Comparison of ENCODE assay signal across 1 cellular context in the genomic region with DNA sequence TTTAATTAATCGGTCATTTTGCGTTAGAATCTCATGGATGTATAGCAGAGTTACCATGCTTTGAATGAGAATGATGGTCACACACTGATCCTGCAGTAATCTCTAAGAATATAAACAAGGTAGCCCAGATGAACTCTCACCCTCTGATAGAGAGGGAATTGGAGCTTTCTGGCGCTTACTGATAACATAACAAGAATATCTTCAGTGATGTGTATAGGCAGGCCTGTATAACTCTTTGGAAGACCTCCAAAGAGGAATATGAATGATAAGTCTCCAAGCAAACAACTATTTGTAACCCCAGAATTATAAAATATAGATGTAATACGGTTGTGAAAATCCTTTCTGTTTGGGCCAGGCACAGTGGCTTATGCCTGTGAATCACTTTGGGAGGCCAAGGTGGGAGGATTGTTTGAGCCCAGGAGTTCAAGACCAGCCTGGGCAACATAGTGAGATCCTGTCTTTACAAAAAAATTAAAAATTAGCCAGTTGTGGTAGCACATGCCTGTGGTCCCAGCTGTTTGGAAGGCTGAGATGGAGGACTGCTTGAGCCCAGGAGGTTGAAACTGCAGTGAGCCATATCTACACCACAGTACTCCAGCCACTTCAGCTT.
A peak's percentile ranks its signal among the peaks of the same experiment; 100 is the strongest.
TF ChIP-seq lines count a peak whose summit lies in the region.

No MANE protein-coding gene starts in this region.

TF ChIP-seq in K562, 482 proteins besides CTCF, POLR2A, EP300 and RAD21 (continued from another document and continues in another):
- TF ChIP-seq, protein P1, sequence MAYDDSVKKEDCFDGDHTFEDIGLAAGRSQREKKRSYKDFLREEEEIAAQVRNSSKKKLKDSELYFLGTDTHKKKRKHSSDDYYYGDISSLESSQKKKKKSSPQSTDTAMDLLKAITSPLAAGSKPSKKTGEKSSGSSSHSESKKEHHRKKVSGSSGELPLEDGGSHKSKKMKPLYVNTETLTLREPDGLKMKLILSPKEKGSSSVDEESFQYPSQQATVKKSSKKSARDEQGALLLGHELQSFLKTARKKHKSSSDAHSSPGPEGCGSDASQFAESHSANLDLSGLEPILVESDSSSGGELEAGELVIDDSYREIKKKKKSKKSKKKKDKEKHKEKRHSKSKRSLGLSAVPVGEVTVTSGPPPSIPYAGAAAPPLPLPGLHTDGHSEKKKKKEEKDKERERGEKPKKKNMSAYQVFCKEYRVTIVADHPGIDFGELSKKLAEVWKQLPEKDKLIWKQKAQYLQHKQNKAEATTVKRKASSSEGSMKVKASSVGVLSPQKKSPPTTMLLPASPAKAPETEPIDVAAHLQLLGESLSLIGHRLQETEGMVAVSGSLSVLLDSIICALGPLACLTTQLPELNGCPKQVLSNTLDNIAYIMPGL (CRISPR knock-in tag; IDR thresholded peaks at IDR 0.05): no peak
- no peak for TF ChIP-seq CXXC5 (CRISPR knock-in tag; IDR thresholded peaks at IDR 0.05)
- peak in 1 of 2 experiments; percentile 8; a peak in 1 of 3 replicates for TF ChIP-seq CBX3 (IDR thresholded peaks at IDR 0.05; ENCODE audit: borderline replicate concordance in 1 of 2, low read length in 2 of 2)
- peak; percentile 93 for TF ChIP-seq CBFA2T3 (IDR thresholded peaks at IDR 0.05)
- no peak for TF ChIP-seq ZNF707 (CRISPR knock-in tag; conservative IDR thresholded peaks at IDR 0.05)
- no peak for TF ChIP-seq NR3C1 (CRISPR knock-in tag; IDR thresholded peaks at IDR 0.05)
- no peak for TF ChIP-seq GATAD2A (IDR thresholded peaks at IDR 0.05)
- no peak for TF ChIP-seq NR2C2 (CRISPR knock-in tag; IDR thresholded peaks at IDR 0.05)
- TF ChIP-seq NR2C2 (tag; IDR thresholded peaks at IDR 0.05): peak; percentile 90
- no peak for TF ChIP-seq KLF13 (tag; IDR thresholded peaks at IDR 0.05; ENCODE audit: borderline replicate concordance, low read depth)
- TF ChIP-seq MYNN (IDR thresholded peaks at IDR 0.05): no peak
- TF ChIP-seq MYNN (CRISPR knock-in tag; IDR thresholded peaks at IDR 0.05): no peak
- no peak for TF ChIP-seq ZBTB9 (CRISPR knock-in tag; IDR thresholded peaks at IDR 0.05)
- no peak for TF ChIP-seq ZNF174 (CRISPR knock-in tag; IDR thresholded peaks at IDR 0.05)
- TF ChIP-seq ZFX (CRISPR knock-in tag; IDR thresholded peaks at IDR 0.05): no peak
- TF ChIP-seq FIP1L1 (IDR thresholded peaks at IDR 0.05; ENCODE audit: low read depth, low read length, poor library complexity, severe bottlenecking): no peak
- peak; percentile 93 to 95 for TF ChIP-seq FOXK2 (conservative IDR thresholded peaks at IDR 0.05 in 1 of 2, IDR thresholded peaks at IDR 0.05 in 1 of 2; ENCODE audit: low read depth in 2 of 2)
- TF ChIP-seq, protein P2, sequence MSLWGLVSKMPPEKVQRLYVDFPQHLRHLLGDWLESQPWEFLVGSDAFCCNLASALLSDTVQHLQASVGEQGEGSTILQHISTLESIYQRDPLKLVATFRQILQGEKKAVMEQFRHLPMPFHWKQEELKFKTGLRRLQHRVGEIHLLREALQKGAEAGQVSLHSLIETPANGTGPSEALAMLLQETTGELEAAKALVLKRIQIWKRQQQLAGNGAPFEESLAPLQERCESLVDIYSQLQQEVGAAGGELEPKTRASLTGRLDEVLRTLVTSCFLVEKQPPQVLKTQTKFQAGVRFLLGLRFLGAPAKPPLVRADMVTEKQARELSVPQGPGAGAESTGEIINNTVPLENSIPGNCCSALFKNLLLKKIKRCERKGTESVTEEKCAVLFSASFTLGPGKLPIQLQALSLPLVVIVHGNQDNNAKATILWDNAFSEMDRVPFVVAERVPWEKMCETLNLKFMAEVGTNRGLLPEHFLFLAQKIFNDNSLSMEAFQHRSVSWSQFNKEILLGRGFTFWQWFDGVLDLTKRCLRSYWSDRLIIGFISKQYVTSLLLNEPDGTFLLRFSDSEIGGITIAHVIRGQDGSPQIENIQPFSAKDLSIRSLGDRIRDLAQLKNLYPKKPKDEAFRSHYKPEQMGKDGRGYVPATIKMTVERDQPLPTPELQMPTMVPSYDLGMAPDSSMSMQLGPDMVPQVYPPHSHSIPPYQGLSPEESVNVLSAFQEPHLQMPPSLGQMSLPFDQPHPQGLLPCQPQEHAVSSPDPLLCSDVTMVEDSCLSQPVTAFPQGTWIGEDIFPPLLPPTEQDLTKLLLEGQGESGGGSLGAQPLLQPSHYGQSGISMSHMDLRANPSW (CRISPR knock-in tag; IDR thresholded peaks at IDR 0.05): no peak
- TF ChIP-seq TBL1XR1 (IDR thresholded peaks at IDR 0.05; ENCODE audit: low read length in 2 of 2): peak; percentile 58 to 74; a peak in 3 of 4 replicates
- no peak for TF ChIP-seq ZFP91 (CRISPR knock-in tag; IDR thresholded peaks at IDR 0.05)
- peak; percentile 32 for TF ChIP-seq CCNT2 (IDR thresholded peaks at IDR 0.05; ENCODE audit: borderline replicate concordance, extremely low read depth, insufficient read length, low read depth, low read length)
- TF ChIP-seq TARDBP (IDR thresholded peaks at IDR 0.05): no peak
- no peak for TF ChIP-seq YBX1 (IDR thresholded peaks at IDR 0.05)
- TF ChIP-seq, protein P3, sequence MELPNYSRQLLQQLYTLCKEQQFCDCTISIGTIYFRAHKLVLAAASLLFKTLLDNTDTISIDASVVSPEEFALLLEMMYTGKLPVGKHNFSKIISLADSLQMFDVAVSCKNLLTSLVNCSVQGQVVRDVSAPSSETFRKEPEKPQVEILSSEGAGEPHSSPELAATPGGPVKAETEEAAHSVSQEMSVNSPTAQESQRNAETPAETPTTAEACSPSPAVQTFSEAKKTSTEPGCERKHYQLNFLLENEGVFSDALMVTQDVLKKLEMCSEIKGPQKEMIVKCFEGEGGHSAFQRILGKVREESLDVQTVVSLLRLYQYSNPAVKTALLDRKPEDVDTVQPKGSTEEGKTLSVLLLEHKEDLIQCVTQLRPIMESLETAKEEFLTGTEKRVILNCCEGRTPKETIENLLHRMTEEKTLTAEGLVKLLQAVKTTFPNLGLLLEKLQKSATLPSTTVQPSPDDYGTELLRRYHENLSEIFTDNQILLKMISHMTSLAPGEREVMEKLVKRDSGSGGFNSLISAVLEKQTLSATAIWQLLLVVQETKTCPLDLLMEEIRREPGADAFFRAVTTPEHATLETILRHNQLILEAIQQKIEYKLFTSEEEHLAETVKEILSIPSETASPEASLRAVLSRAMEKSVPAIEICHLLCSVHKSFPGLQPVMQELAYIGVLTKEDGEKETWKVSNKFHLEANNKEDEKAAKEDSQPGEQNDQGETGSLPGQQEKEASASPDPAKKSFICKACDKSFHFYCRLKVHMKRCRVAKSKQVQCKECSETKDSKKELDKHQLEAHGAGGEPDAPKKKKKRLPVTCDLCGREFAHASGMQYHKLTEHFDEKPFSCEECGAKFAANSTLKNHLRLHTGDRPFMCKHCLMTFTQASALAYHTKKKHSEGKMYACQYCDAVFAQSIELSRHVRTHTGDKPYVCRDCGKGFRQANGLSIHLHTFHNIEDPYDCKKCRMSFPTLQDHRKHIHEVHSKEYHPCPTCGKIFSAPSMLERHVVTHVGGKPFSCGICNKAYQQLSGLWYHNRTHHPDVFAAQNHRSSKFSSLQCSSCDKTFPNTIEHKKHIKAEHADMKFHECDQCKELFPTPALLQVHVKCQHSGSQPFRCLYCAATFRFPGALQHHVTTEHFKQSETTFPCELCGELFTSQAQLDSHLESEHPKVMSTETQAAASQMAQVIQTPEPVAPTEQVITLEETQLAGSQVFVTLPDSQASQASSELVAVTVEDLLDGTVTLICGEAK (IDR thresholded peaks at IDR 0.05): no peak
- TF ChIP-seq, protein P3 (CRISPR knock-in tag; IDR thresholded peaks at IDR 0.05): no peak
- no peak for TF ChIP-seq CHD1 (IDR thresholded peaks at IDR 0.05; ENCODE audit: low read length)
- TF ChIP-seq SMARCE1 (IDR thresholded peaks at IDR 0.05): peak; percentile 75
- no peak for TF ChIP-seq SRSF1 (IDR thresholded peaks at IDR 0.05; ENCODE audit: low read depth, low read length)
- TF ChIP-seq ZNF507 (tag; conservative IDR thresholded peaks at IDR 0.05): no peak
- peak; percentile 73; the same call in 1 of the 2 replicates for TF ChIP-seq POLR2AphosphoS5 (IDR thresholded peaks at IDR 0.05; ENCODE audit: control insufficient read depth, insufficient read depth, low read depth, low read length)
- no peak for TF ChIP-seq ZNF589 (CRISPR knock-in tag; IDR thresholded peaks at IDR 0.05; ENCODE audit: low read depth)
- TF ChIP-seq KLF1 (tag; IDR thresholded peaks at IDR 0.05): no peak
- TF ChIP-seq MIER1 (IDR thresholded peaks at IDR 0.05; ENCODE audit: low read depth): no peak
- TF ChIP-seq, protein P4, sequence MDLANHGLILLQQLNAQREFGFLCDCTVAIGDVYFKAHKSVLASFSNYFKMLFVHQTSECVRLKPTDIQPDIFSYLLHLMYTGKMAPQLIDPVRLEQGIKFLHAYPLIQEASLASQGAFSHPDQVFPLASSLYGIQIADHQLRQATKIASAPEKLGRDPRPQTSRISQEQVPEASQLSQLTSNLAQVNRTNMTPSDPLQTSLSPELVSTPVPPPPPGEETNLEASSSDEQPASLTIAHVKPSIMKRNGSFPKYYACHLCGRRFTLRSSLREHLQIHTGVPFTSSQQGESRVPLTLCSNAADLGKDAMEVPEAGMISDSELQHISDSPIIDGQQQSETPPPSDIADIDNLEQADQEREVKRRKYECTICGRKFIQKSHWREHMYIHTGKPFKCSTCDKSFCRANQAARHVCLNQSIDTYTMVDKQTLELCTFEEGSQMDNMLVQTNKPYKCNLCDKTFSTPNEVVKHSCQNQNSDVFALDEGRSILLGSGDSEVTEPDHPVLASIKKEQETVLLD (IDR thresholded peaks at IDR 0.05): no peak
- TF ChIP-seq FOXP4 (CRISPR knock-in tag; IDR thresholded peaks at IDR 0.05; ENCODE audit: borderline replicate concordance): no peak
